1 cellular context compared by ENCODE assay signal in the genomic region with DNA sequence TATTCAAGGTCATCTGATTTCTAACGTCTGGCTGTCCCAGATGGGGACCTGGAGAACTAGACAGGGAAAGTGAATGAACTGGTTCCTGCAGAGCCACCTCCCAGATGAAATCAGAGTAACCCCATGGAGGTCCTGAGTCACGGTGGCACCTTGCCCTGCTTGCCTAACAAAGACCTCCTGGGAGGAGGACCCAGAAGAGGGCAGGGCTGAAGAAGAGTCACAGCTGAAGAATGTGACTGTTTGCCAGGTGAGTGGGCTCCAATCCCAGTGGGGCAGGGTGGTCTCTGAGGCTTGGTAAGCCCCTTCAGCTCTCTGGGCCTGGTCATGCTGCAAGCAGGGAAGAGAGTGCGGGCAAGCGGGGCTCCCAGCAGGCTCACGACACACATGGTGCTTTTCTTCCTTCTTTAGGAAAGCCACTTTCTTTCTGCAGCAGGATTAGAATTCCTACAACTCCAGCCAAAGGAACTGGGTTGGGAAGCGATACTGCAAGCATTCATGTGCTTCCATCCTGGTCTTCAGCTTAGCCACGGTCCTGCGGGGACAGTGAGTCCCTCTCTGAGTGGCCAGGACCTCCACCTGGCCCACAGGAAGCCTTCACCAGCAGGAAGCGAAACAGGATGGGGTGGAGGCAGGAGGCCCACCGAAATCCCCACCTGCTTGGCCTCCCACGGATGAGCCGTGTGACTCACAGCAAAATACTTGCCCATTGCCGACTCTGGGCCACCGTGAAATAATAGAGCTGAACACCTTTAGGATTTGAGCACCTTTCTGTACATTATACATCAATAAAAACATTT.
TF ChIP-seq lines count a peak whose summit lies in the region.

No MANE protein-coding gene starts in this region.

TF ChIP-seq in SK-N-SH, 30 proteins besides CTCF, POLR2A, EP300 and RAD21 (continued from another document):
- TF ChIP-seq REST (IDR thresholded peaks at IDR 0.05; ENCODE audit: low read depth, low read length), result no peak
TF ChIP-seq in SK-N-SH: peak in this region for 0.
